In genomic region chr20:17690144-17690543, GRCh38 we compare ENCODE assay signal across 3 cellular contexts.
TF ChIP-seq lines count a peak whose summit lies in the region.

No MANE protein-coding gene starts in this region.

TF ChIP-seq in HepG2, 621 proteins besides CTCF, POLR2A, EP300 and RAD21:
- TF ChIP-seq ZC3H4 (CRISPR knock-in tag; IDR thresholded peaks at IDR 0.05; ENCODE audit: borderline replicate concordance) = no peak
- TF ChIP-seq ZNF382 (CRISPR knock-in tag; IDR thresholded peaks at IDR 0.05; ENCODE audit: borderline replicate concordance) = peak; percentile 98

TF ChIP-seq in HEK293, 187 proteins besides CTCF, POLR2A, EP300 and RAD21:
- TF ChIP-seq ZNF114 (tag by site-specific recombination; IDR thresholded peaks at IDR 0.05) (no peak), SETDB1 (IDR thresholded peaks at IDR 0.05; ENCODE audit: insufficient read length, low read length) (peak; percentile 30)

TF ChIP-seq in IMR-90, 13 proteins besides CTCF, POLR2A, EP300 and RAD21:
- TF ChIP-seq RFX5 (IDR thresholded peaks at IDR 0.05; ENCODE audit: low read depth, low read length) (no peak), USF2 (IDR thresholded peaks at IDR 0.05; ENCODE audit: low read depth, low read length) (no peak), CHD1 (IDR thresholded peaks at IDR 0.05; ENCODE audit: low read depth, low read length) (no peak), ELK1 (IDR thresholded peaks at IDR 0.05; ENCODE audit: borderline replicate concordance, low read depth, low read length) (no peak), FOS (IDR thresholded peaks at IDR 0.05; ENCODE audit: low read depth, low read length) (no peak), MXI1 (IDR thresholded peaks at IDR 0.05; ENCODE audit: borderline replicate concordance, low read depth, low read length) (no peak), SMC3 (IDR thresholded peaks at IDR 0.05; ENCODE audit: low read depth, low read length) (no peak), MAZ (IDR thresholded peaks at IDR 0.05; ENCODE audit: borderline replicate concordance, low read depth, low read length) (no peak), NFE2L2 (IDR thresholded peaks at IDR 0.05; ENCODE audit: low read depth, low read length) (no peak), BHLHE40 (IDR thresholded peaks at IDR 0.05; ENCODE audit: low read depth, low read length) (no peak), CEBPB (IDR thresholded peaks at IDR 0.05; ENCODE audit: low read depth, low read length) (no peak)
